1 cellular context compared by ENCODE assay signal in the genomic region with DNA sequence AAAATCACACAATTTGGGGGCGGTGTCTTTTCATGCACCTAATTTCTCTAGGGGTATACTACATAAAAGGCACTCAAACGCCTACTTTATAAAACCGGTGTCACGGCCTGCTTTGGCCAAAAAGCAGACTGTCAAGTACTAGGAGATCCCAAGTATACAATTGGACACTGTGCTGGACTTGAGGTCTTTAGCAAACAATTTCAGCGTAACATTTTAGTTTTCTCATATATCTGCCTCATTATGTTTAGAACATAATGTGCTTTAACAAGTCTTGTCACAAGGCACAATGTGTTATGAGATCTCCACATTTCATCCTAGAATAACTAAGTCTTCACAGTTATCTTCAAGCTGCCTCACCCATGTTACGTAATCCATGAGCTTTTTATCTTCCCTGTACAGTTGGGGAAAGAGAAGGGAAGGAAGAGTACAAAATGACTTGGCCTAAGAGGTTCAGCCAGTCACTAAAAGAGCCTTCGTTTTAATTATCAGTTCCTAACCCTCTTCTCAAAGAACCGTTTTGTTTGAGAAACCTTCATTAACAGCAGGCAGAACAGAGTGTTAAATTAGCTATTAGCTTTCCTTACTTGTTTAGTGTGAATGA.
TF ChIP-seq lines count a peak whose summit lies in the region.

No MANE protein-coding gene starts in this region.

TF ChIP-seq in K562, 482 proteins besides CTCF, POLR2A, EP300 and RAD21 (continued from another document and continues in another):
- TF ChIP-seq, protein P1, sequence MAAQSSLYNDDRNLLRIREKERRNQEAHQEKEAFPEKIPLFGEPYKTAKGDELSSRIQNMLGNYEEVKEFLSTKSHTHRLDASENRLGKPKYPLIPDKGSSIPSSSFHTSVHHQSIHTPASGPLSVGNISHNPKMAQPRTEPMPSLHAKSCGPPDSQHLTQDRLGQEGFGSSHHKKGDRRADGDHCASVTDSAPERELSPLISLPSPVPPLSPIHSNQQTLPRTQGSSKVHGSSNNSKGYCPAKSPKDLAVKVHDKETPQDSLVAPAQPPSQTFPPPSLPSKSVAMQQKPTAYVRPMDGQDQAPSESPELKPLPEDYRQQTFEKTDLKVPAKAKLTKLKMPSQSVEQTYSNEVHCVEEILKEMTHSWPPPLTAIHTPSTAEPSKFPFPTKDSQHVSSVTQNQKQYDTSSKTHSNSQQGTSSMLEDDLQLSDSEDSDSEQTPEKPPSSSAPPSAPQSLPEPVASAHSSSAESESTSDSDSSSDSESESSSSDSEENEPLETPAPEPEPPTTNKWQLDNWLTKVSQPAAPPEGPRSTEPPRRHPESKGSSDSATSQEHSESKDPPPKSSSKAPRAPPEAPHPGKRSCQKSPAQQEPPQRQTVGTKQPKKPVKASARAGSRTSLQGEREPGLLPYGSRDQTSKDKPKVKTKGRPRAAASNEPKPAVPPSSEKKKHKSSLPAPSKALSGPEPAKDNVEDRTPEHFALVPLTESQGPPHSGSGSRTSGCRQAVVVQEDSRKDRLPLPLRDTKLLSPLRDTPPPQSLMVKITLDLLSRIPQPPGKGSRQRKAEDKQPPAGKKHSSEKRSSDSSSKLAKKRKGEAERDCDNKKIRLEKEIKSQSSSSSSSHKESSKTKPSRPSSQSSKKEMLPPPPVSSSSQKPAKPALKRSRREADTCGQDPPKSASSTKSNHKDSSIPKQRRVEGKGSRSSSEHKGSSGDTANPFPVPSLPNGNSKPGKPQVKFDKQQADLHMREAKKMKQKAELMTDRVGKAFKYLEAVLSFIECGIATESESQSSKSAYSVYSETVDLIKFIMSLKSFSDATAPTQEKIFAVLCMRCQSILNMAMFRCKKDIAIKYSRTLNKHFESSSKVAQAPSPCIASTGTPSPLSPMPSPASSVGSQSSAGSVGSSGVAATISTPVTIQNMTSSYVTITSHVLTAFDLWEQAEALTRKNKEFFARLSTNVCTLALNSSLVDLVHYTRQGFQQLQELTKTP (IDR thresholded peaks at IDR 0.05; ENCODE audit: low read depth in 1 of 2, partially characterized antibody in 2 of 2), result peak; percentile 56 to 71
- TF ChIP-seq ERF (CRISPR knock-in tag; IDR thresholded peaks at IDR 0.05), result no peak
- TF ChIP-seq, protein P2, sequence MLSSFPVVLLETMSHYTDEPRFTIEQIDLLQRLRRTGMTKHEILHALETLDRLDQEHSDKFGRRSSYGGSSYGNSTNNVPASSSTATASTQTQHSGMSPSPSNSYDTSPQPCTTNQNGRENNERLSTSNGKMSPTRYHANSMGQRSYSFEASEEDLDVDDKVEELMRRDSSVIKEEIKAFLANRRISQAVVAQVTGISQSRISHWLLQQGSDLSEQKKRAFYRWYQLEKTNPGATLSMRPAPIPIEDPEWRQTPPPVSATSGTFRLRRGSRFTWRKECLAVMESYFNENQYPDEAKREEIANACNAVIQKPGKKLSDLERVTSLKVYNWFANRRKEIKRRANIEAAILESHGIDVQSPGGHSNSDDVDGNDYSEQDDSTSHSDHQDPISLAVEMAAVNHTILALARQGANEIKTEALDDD (IDR thresholded peaks at IDR 0.05), result peak; percentile 99
- TF ChIP-seq, protein P3, sequence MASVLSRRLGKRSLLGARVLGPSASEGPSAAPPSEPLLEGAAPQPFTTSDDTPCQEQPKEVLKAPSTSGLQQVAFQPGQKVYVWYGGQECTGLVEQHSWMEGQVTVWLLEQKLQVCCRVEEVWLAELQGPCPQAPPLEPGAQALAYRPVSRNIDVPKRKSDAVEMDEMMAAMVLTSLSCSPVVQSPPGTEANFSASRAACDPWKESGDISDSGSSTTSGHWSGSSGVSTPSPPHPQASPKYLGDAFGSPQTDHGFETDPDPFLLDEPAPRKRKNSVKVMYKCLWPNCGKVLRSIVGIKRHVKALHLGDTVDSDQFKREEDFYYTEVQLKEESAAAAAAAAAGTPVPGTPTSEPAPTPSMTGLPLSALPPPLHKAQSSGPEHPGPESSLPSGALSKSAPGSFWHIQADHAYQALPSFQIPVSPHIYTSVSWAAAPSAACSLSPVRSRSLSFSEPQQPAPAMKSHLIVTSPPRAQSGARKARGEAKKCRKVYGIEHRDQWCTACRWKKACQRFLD (CRISPR knock-in tag; IDR thresholded peaks at IDR 0.05), result peak; percentile 78; the same call in 1 of the 2 replicates
- peak; percentile 97 for TF ChIP-seq SMARCA4 (IDR thresholded peaks at IDR 0.05)
- peak; percentile 74; the same call in 1 of the 2 replicates for TF ChIP-seq RNF2 (IDR thresholded peaks at IDR 0.05)
- peak; percentile 97 for TF ChIP-seq ARID1B (IDR thresholded peaks at IDR 0.05)
- TF ChIP-seq ELF4 (CRISPR knock-in tag; IDR thresholded peaks at IDR 0.05), result peak; percentile 34; the same call in 1 of the 2 replicates
- peak; percentile 92 for TF ChIP-seq SMAD1 (IDR thresholded peaks at IDR 0.05; ENCODE audit: low read depth, low read length, partially characterized antibody)
- peak; percentile 72 for TF ChIP-seq HDAC3 (IDR thresholded peaks at IDR 0.05; ENCODE audit: borderline replicate concordance, partially characterized antibody)
- TF ChIP-seq DIDO1 (tag; IDR thresholded peaks at IDR 0.05; ENCODE audit: low read depth), result no peak
- TF ChIP-seq, protein P4, sequence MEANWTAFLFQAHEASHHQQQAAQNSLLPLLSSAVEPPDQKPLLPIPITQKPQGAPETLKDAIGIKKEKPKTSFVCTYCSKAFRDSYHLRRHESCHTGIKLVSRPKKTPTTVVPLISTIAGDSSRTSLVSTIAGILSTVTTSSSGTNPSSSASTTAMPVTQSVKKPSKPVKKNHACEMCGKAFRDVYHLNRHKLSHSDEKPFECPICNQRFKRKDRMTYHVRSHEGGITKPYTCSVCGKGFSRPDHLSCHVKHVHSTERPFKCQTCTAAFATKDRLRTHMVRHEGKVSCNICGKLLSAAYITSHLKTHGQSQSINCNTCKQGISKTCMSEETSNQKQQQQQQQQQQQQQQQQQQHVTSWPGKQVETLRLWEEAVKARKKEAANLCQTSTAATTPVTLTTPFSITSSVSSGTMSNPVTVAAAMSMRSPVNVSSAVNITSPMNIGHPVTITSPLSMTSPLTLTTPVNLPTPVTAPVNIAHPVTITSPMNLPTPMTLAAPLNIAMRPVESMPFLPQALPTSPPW (CRISPR knock-in tag; IDR thresholded peaks at IDR 0.05), result peak; percentile 31
- peak; percentile 94 for TF ChIP-seq NCOR1 (IDR thresholded peaks at IDR 0.05)
- peak; percentile 87 for TF ChIP-seq GATA2 (CRISPR knock-in tag; IDR thresholded peaks at IDR 0.05)
- TF ChIP-seq TEAD4 (IDR thresholded peaks at IDR 0.05; ENCODE audit: low read length), result peak; percentile 95
- TF ChIP-seq TEAD4 (CRISPR knock-in tag; IDR thresholded peaks at IDR 0.05; ENCODE audit: borderline replicate concordance), result no peak
- TF ChIP-seq C11orf30 (IDR thresholded peaks at IDR 0.05; ENCODE audit: low read depth), result 0 out of 2 replicates have a peak, but pooled peaks have one; percentile 27
- peak; percentile 63 for TF ChIP-seq POLR2B (IDR thresholded peaks at IDR 0.05; ENCODE audit: low read depth, partially characterized antibody)
- TF ChIP-seq POLR3A (IDR thresholded peaks at IDR 0.05; ENCODE audit: borderline replicate concordance, extremely low read depth, insufficient read depth, insufficient read length), result no peak
- TF ChIP-seq, protein P5, sequence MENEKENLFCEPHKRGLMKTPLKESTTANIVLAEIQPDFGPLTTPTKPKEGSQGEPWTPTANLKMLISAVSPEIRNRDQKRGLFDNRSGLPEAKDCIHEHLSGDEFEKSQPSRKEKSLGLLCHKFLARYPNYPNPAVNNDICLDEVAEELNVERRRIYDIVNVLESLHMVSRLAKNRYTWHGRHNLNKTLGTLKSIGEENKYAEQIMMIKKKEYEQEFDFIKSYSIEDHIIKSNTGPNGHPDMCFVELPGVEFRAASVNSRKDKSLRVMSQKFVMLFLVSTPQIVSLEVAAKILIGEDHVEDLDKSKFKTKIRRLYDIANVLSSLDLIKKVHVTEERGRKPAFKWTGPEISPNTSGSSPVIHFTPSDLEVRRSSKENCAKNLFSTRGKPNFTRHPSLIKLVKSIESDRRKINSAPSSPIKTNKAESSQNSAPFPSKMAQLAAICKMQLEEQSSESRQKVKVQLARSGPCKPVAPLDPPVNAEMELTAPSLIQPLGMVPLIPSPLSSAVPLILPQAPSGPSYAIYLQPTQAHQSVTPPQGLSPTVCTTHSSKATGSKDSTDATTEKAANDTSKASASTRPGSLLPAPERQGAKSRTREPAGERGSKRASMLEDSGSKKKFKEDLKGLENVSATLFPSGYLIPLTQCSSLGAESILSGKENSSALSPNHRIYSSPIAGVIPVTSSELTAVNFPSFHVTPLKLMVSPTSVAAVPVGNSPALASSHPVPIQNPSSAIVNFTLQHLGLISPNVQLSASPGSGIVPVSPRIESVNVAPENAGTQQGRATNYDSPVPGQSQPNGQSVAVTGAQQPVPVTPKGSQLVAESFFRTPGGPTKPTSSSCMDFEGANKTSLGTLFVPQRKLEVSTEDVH (IDR thresholded peaks at IDR 0.05; ENCODE audit: low read depth, partially characterized antibody), result peak; percentile 57
- TF ChIP-seq GABPA (tag; conservative IDR thresholded peaks at IDR 0.05; ENCODE audit: low read depth), result no peak
- TF ChIP-seq STAT5A (IDR thresholded peaks at IDR 0.05; ENCODE audit: borderline replicate concordance, low read length), result peak; percentile 88
- TF ChIP-seq, protein P6, sequence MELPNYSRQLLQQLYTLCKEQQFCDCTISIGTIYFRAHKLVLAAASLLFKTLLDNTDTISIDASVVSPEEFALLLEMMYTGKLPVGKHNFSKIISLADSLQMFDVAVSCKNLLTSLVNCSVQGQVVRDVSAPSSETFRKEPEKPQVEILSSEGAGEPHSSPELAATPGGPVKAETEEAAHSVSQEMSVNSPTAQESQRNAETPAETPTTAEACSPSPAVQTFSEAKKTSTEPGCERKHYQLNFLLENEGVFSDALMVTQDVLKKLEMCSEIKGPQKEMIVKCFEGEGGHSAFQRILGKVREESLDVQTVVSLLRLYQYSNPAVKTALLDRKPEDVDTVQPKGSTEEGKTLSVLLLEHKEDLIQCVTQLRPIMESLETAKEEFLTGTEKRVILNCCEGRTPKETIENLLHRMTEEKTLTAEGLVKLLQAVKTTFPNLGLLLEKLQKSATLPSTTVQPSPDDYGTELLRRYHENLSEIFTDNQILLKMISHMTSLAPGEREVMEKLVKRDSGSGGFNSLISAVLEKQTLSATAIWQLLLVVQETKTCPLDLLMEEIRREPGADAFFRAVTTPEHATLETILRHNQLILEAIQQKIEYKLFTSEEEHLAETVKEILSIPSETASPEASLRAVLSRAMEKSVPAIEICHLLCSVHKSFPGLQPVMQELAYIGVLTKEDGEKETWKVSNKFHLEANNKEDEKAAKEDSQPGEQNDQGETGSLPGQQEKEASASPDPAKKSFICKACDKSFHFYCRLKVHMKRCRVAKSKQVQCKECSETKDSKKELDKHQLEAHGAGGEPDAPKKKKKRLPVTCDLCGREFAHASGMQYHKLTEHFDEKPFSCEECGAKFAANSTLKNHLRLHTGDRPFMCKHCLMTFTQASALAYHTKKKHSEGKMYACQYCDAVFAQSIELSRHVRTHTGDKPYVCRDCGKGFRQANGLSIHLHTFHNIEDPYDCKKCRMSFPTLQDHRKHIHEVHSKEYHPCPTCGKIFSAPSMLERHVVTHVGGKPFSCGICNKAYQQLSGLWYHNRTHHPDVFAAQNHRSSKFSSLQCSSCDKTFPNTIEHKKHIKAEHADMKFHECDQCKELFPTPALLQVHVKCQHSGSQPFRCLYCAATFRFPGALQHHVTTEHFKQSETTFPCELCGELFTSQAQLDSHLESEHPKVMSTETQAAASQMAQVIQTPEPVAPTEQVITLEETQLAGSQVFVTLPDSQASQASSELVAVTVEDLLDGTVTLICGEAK (IDR thresholded peaks at IDR 0.05), result peak; percentile 11; the same call in 1 of the 2 replicates
- TF ChIP-seq, protein P6 (CRISPR knock-in tag; IDR thresholded peaks at IDR 0.05), result no peak
- no peak for TF ChIP-seq ZNF3 (CRISPR knock-in tag; IDR thresholded peaks at IDR 0.05)
- TF ChIP-seq SMARCC2 (IDR thresholded peaks at IDR 0.05; ENCODE audit: low read depth), result peak; percentile 93
- TF ChIP-seq RCOR1 (IDR thresholded peaks at IDR 0.05; ENCODE audit: borderline replicate concordance in 1 of 2, low read depth in 2 of 2, low read length in 2 of 2), result peak; percentile 21 to 86; a peak in 1 of 4 replicates
- 0 out of 2 replicates have a peak, but pooled peaks have one; percentile 54 for TF ChIP-seq SMAD3 (CRISPR knock-in tag; conservative IDR thresholded peaks at IDR 0.05)
- TF ChIP-seq KDM1A (IDR thresholded peaks at IDR 0.05), result peak; percentile 73 to 81
- no peak for TF ChIP-seq EGR1 (conservative IDR thresholded peaks at IDR 0.05)
- no peak for TF ChIP-seq SMAD2 (IDR thresholded peaks at IDR 0.05; ENCODE audit: low read depth, low read length)
- TF ChIP-seq MTA2 (IDR thresholded peaks at IDR 0.05; ENCODE audit: low read depth), result peak; percentile 90
- TF ChIP-seq BCOR (IDR thresholded peaks at IDR 0.05), result 0 out of 2 replicates have a peak, but pooled peaks have one; percentile 55
- TF ChIP-seq TARDBP (IDR thresholded peaks at IDR 0.05), result no peak
- TF ChIP-seq, protein P7, sequence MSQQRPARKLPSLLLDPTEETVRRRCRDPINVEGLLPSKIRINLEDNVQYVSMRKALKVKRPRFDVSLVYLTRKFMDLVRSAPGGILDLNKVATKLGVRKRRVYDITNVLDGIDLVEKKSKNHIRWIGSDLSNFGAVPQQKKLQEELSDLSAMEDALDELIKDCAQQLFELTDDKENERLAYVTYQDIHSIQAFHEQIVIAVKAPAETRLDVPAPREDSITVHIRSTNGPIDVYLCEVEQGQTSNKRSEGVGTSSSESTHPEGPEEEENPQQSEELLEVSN (IDR thresholded peaks at IDR 0.05; ENCODE audit: borderline replicate concordance in 1 of 2, extremely low read depth in 1 of 2, insufficient read depth in 1 of 2, insufficient read length in 1 of 2, low read depth in 1 of 2, low read length in 1 of 2, poor library complexity in 1 of 2, severe bottlenecking in 1 of 2), result no peak
- peak; percentile 79 for TF ChIP-seq GATAD2B (IDR thresholded peaks at IDR 0.05; ENCODE audit: borderline replicate concordance)
